In the genomic region with DNA sequence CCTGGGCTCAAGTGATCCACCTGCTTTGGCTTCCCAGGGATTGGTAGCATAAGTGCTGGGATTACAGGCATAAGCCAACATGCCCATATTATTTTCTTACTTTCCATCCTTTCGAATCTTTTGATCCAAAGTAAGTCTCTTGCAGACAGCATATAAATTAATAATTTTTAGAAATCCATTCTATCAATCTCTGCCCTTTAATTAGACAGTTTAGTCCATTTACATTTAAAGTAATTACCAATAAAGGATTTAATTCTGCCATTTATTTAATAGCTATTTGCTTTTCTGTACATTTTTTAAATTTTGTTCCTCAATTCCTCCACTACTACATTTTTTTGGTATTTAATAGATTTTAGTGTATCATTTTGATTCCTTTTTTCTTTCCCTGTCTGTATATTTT, we compare ENCODE assay signal across 35 cellular contexts.
"Had no signal": no experiment of that assay in that cellular context is flagged by ENCODE, and none has a peak within 500 bp of the region (broad histone marks: within the 10 kb centered on the region; RNA-seq: fewer than 3 reads in every experiment).

No MANE protein-coding gene starts in this region.

- H3K9me3 ChIP-seq: adrenal gland had no signal

- ATAC-seq: activated CD8-positive, alpha-beta T cell treated with anti-CD3 and anti-CD28 coated beads for 36 hours; activated naive CD4-positive, alpha-beta T cell treated with anti-CD3 and anti-CD28 coated beads, Interleukin-2, amount 50 U/mL, for 72 hours; activated T-cell treated with anti-CD3 and anti-CD28 coated beads, Interleukin-2, amount 50 U/mL, for 4 hours; activated T-cell treated with anti-CD3 and anti-CD28 coated beads, Interleukin-2, amount 50 U/mL, for 72 hours; activated T-helper 17 cell treated with anti-CD3 and anti-CD28 coated beads, Interleukin-2, amount 50 U/mL, for 72 hours; body of pancreas had no signal

- DNase-seq: activated B cell treated with CpG ODN at 0.5 μM for 24 hours; activated CD4-positive, alpha-beta memory T cell treated with anti-CD3 and anti-CD28 coated beads for 36 hours; activated CD4-positive, alpha-beta T cell treated with anti-CD3 and anti-CD28 coated beads for 4 hours; activated CD4-positive, alpha-beta T cell treated with anti-CD3 and anti-CD28 coated beads, Interleukin-2, amount 10 ng/mL, durations not matched to agents 24 days and 14 days; activated CD4-positive, alpha-beta T cell treated with anti-CD3 and anti-CD28 coated beads, Interleukin-2, amount 50 U/mL, for 1 hour; activated CD4-positive, alpha-beta T cell treated with anti-CD3 and anti-CD28 coated beads, Interleukin-2, amount 50 U/mL, for 4 hours; activated CD4-positive, CD25-positive, alpha-beta regulatory T cell treated with anti-CD3 and anti-CD28 coated beads, Interleukin-2, amount 50 U/mL, for 72 hours; activated CD8-positive, alpha-beta memory T cell treated with anti-CD3 and anti-CD28 coated beads, Interleukin-2, amount 50 U/mL, for 4 hours; activated CD8-positive, alpha-beta T cell treated with anti-CD3 and anti-CD28 coated beads for 36 hours; activated effector memory CD4-positive, alpha-beta T cell treated with anti-CD3 and anti-CD28 coated beads, Interleukin-2, amount 50 U/mL, for 16 hours; activated gamma-delta T cell treated with Interleukin-2 at 50 U/mL for 16 hours; activated naive CD4-positive, alpha-beta T cell; activated naive CD4-positive, alpha-beta T cell treated with anti-CD3 and anti-CD28 coated beads for 36 hours; activated naive CD4-positive, alpha-beta T cell treated with anti-CD3 and anti-CD28 coated beads, Interleukin-2, amount 50 U/mL, for 16 hours; activated naive CD8-positive, alpha-beta T cell treated with anti-CD3 and anti-CD28 coated beads for 36 hours; activated T-cell treated with anti-CD3 and anti-CD28 coated beads for 4 hours; activated T-cell treated with anti-CD3 and anti-CD28 coated beads, Interleukin-2, amount 50 U/mL, for 1 hour; activated T-cell treated with anti-CD3 and anti-CD28 coated beads, Interleukin-2, amount 50 U/mL, for 4 hours; activated T-cell treated with anti-CD3 and anti-CD28 coated beads, Interleukin-2, amount 50 U/mL, for 72 hours; adrenal gland; amniotic stem cell; aorta; body of pancreas; brain microvascular endothelial cell; central memory CD4-positive, alpha-beta T cell; cerebellar nuclear complex; T-helper 1 cell; T-helper 2 cell; T-helper 9 cell had no signal

- H3K4me1 ChIP-seq: adrenal gland, body of pancreas, breast epithelium had no signal

- H3K36me3 ChIP-seq: adrenal gland, brain microvascular endothelial cell, breast epithelium had no signal

- H3K4me3 ChIP-seq: adrenal gland, body of pancreas, breast epithelium had no signal

- FAIRE-seq: astrocyte, TTC549 had no signal

- H3K27ac ChIP-seq: adrenal gland, body of pancreas, brain microvascular endothelial cell, breast epithelium, VCaP had no signal

- H3K27me3 ChIP-seq: adrenal gland, body of pancreas, brain microvascular endothelial cell, breast epithelium had no signal
